9 cellular contexts compared by ENCODE assay signal in genomic region chr16:23434380-23434779, GRCh38. TPM values are rescaled to one million over a fixed set of nuclear protein-coding genes. Genes with fewer than 3 reads are reported as not detected.
DNase-seq lines count a peak whose midpoint lies in the region; ATAC-seq, FAIRE-seq and TF ChIP-seq lines count a peak whose summit lies in the region.
"Had no signal": no experiment of that assay in that cellular context is flagged by ENCODE, and none has a peak within 500 bp of the region (broad histone marks: within the 10 kb centered on the region; RNA-seq: fewer than 3 reads in every experiment).

No MANE protein-coding gene starts in this region.

- no peaks in the 10 kb centered on the region for H3F3A ChIP-seq in neural cell (ENCODE audit: insufficient read depth, low read length, poor library complexity, severe bottlenecking)

- POLR2A ChIA-PET in A673 (lab: Charles Lee; ENCODE audit: low non-redundant PET): no interaction called here

- H3K9ac ChIP-seq in neural cell (ENCODE audit: low read length): no peak overlapping the region

- H3K27me3 ChIP-seq in A673 (replicated peaks; ENCODE audit: insufficient read depth, low read depth, low read length, poor library complexity) (no peaks in the 10 kb centered on the region), esophagus muscularis mucosa (no peaks in the 10 kb centered on the region), neural cell (ENCODE audit: insufficient read depth, low read depth, low read length) (no peaks in the 10 kb centered on the region)

- TF ChIP-seq RAD21 in neural cell (conservative IDR thresholded peaks at IDR 0.05): peak; percentile 89

- H3K27ac ChIP-seq in A673 (ENCODE audit: low read depth, low read length, poor library complexity, severe bottlenecking) (peak overlapping the region; percentile 72), esophagus muscularis mucosa (replicated peaks in 1 of 4) (no peak overlapping the region), neural cell (ENCODE audit: low read length) (no peak overlapping the region)
- H3K27ac ChIP-seq: epithelial cell of prostate had no signal

- 16% methylated on average over 6 of the region's 6 CpGs for WGBS in esophagus muscularis mucosa

- DNase-seq in A673 (ENCODE audit: low spot score) (peak; percentile 85), NCI-H1105 treated with DMSO at 0.1 percent for 48 hours (lab: John Stamatoyannopoulos, UW) (peak; percentile 75), SK-N-DZ (ENCODE audit: low spot score) (peak; percentile 67), esophagus muscularis mucosa (ENCODE audit: extremely low spot score) (no peak)

- ATAC-seq in HG02642 (IDR thresholded peaks at IDR 0.05; ENCODE audit: poor library complexity, unreplicated experiment): no peak
- no peak for ATAC-seq in HG02759 (IDR thresholded peaks at IDR 0.05; ENCODE audit: unreplicated experiment)

- H3K36me3 ChIP-seq in A673 (ENCODE audit: insufficient read depth, low read length, poor library complexity, severe bottlenecking): peaks cover 46% of the 10 kb centered on the region
- peaks cover 12 to 75% (median 65%) of the 10 kb centered on the region in 4 donors for H3K36me3 ChIP-seq in esophagus muscularis mucosa
- no peaks in the 10 kb centered on the region for H3K36me3 ChIP-seq in neural cell (ENCODE audit: insufficient read depth, low read length)

- no peak overlapping the region for H2AFZ ChIP-seq in neural cell (ENCODE audit: low read depth, low read length)

- H4K20me1 ChIP-seq in neural cell (ENCODE audit: insufficient read depth): no peaks in the 10 kb centered on the region

- no TSS peak for BruUV-seq in A673 (replicated peaks; lab: Mats Ljungman, UMichigan)

- peak; percentile 93 for TF ChIP-seq CTCF in A673 (conservative IDR thresholded peaks at IDR 0.05; ENCODE audit: low read depth, low read length)
- TF ChIP-seq CTCF in esophagus muscularis mucosa (IDR thresholded peaks at IDR 0.05): peak; percentile 81 to 91 (median 86)
- TF ChIP-seq CTCF in neural cell (IDR thresholded peaks at IDR 0.05; ENCODE audit: poor library complexity, severe bottlenecking): peak; percentile 88

- FAIRE-seq in G401.6 (lab: Jason Lieb, UNC): peak; percentile 83

- H3K4me1 ChIP-seq in A673 (ENCODE audit: insufficient read depth, low read length, poor library complexity, severe bottlenecking): peaks cover 30% of the 10 kb centered on the region
- peaks cover 0 to 30% (median 15%) of the 10 kb centered on the region in 4 donors for H3K4me1 ChIP-seq in esophagus muscularis mucosa

- H3K79me2 ChIP-seq in neural cell (replicated peaks; ENCODE audit: insufficient read depth, low read length): no peaks in the 10 kb centered on the region

- H3K9me2 ChIP-seq in neural cell (ENCODE audit: insufficient read depth, low read length): no peaks in the 10 kb centered on the region

- intact Hi-C loops in A673 (cut with micrococcal nuclease; ENCODE audit: unreplicated experiment): loop anchor here (1.0 to 10.0 kb wide), 3 partner anchors 252 to 430 kb away; partner anchors contain the start of gene SCNN1G
- intact Hi-C loops in esophagus muscularis mucosa (cut with DNase I): loop anchor here (2.0 to 10.0 kb wide), 2 partner anchors 252 to 370 kb away; partner anchors contain the start of gene SCNN1G

- TF ChIP-seq POLR2A in esophagus muscularis mucosa (IDR thresholded peaks at IDR 0.05; ENCODE audit: low read depth): no peak

- H3K4me3 ChIP-seq in A673 (ENCODE audit: low read depth, low read length, poor library complexity, severe bottlenecking) (no peak overlapping the region), esophagus muscularis mucosa (no peak overlapping the region), neural cell (ENCODE audit: low read length) (no peak overlapping the region)

- no peaks in the 10 kb centered on the region for H3K9me3 ChIP-seq in A673 (ENCODE audit: low read depth, low read length, poor library complexity, severe bottlenecking)
- no peaks in the 10 kb centered on the region for H3K9me3 ChIP-seq in esophagus muscularis mucosa
- no peaks in the 10 kb centered on the region for H3K9me3 ChIP-seq in neural cell (ENCODE audit: low read length)

- CTCF ChIA-PET in A673 (lab: Charles Lee): interaction anchor here (0.6 to 1.4 kb wide), 5 partner anchors 25 to 258 kb away, joined by 3 to 7 read pairs (median 4); no protein-coding TSS in a partner anchor

- no peak overlapping the region for H3K4me2 ChIP-seq in neural cell (ENCODE audit: low read length)

- TF ChIP-seq EP300 in esophagus muscularis mucosa (IDR thresholded peaks at IDR 0.05) (no peak), neural cell (conservative IDR thresholded peaks at IDR 0.05; ENCODE audit: poor library complexity, severe bottlenecking) (no peak)

TF ChIP-seq in neural cell, 6 proteins besides CTCF, POLR2A, EP300 and RAD21:
- TF ChIP-seq SMC3 (conservative IDR thresholded peaks at IDR 0.05; ENCODE audit: poor library complexity) (peak; percentile 79), POLR2AphosphoS5 (IDR thresholded peaks at IDR 0.05) (no peak), TAF1 (IDR thresholded peaks at IDR 0.05; ENCODE audit: low read depth) (no peak), MXI1 (conservative IDR thresholded peaks at IDR 0.05; ENCODE audit: poor library complexity, severe bottlenecking) (no peak), REST (IDR thresholded peaks at IDR 0.05; ENCODE audit: borderline replicate concordance) (no peak), EZH2 (IDR thresholded peaks at IDR 0.05; ENCODE audit: borderline replicate concordance, insufficient read depth, low read length, poor library complexity, severe bottlenecking) (no peak)

RNA-seq across cellular contexts. Expression of gene COG7, which starts 18.6 kb away (rescaled TPM):
- total RNA-seq in A673 (2021) (33.8 and 40.4 TPM in 2 replicates), esophagus muscularis mucosa (10 to 100 TPM; 11.9 to 23.7 (median 15.1) TPM)
- 12.5 and 18.3 TPM in 2 replicates for polyA plus RNA-seq in SK-N-DZ (2014; cell fraction: cytosol; rRNA removed)
- 15.5 and 19.7 TPM in 2 replicates for polyA plus RNA-seq in SK-N-DZ (2014; cell fraction: nucleus; rRNA removed)
- polyA plus RNA-seq in neural cell: 16.1 and 16.2 TPM in 2 replicates
- polyA minus RNA-seq in neural cell: 20.1 and 23.9 TPM in 2 replicates
